In genomic region chr10:18008989-18009388, GRCh38 we compare ENCODE assay signal across 19 cellular contexts. TPM values are rescaled to one million over a fixed set of nuclear protein-coding genes. Genes with fewer than 3 reads are reported as not detected.
DNase-seq lines count a peak whose midpoint lies in the region; TF ChIP-seq lines count a peak whose summit lies in the region.
"Had no signal": no experiment of that assay in that cellular context is flagged by ENCODE, and none has a peak within 500 bp of the region (broad histone marks: within the 10 kb centered on the region; RNA-seq: fewer than 3 reads in every experiment).

No MANE protein-coding gene starts in this region.

- no peak for TF ChIP-seq CTCF in GM13977 (IDR thresholded peaks at IDR 0.05; ENCODE audit: extremely low read depth, insufficient read depth, missing control alignments)

- in situ Hi-C loops in GM13977 (cut with MboI; ENCODE audit: low pct_unique_long_range_greater_than_20kb, low sequenced_read_pairs, unreplicated experiment): no loop called here

- DNase-seq in NCI-H748 (lab: John Stamatoyannopoulos, UW; ENCODE audit: unreplicated experiment) (peak; percentile 66), NCI-H748 treated with DMSO at 0.1 percent for 48 hours (lab: John Stamatoyannopoulos, UW) (no peak), fibroblast of gingiva (ENCODE audit: low read depth) (peak; percentile 44), fibroblast of the conjunctiva (ENCODE audit: low read depth) (peak; percentile 45), cardiac septum (ENCODE audit: low spot score) (no peak), GM13977 (ENCODE audit: low spot score) (no peak)
- no peak for DNase-seq in central memory CD4-positive, alpha-beta T cell
- DNase-seq: ACHN; C1 segment of cervical spinal cord; CD4-positive, alpha-beta T cell; DMS53; GF-D8; HCEC 1CT; HFFc6; IMR-90 had no signal

- intact Hi-C loops in cardiac septum (cut with DNase I): no loop called here

RNA-seq across cellular contexts. Expression of gene SLC39A12, which starts 57.3 kb away (rescaled TPM):
- total RNA-seq in cardiac septum: not detected
- total RNA-seq: A172; B cell; CD4-positive, alpha-beta T cell; H4; HFFc6; HT-29; IMR-90 had no signal

Comparison
In these comparisons a context has a peak if more than half of its experiments do, and no peak if none do; other contexts are left out.
1. DNase-seq: peak in NCI-H748 (single experiment), fibroblast of gingiva (single experiment) and fibroblast of the conjunctiva (single experiment); none in NCI-H748 treated with DMSO at 0.1 percent for 48 hours (single experiment), cardiac septum (single experiment), central memory CD4-positive, alpha-beta T cell (single experiment) and GM13977 (single experiment).